1 cellular context compared by ENCODE assay signal in genomic region chr17:17719199-17719940, GRCh38.
TF ChIP-seq lines count a peak whose summit lies in the region.

No MANE protein-coding gene starts in this region.

TF ChIP-seq in HepG2, 621 proteins besides CTCF, POLR2A, EP300 and RAD21:
- no peak for TF ChIP-seq ZNF552 (CRISPR knock-in tag; IDR thresholded peaks at IDR 0.05; ENCODE audit: borderline replicate concordance)
- no peak for TF ChIP-seq ZNF589 (CRISPR knock-in tag; conservative IDR thresholded peaks at IDR 0.05)
- TF ChIP-seq ERF (CRISPR knock-in tag; IDR thresholded peaks at IDR 0.05): no peak
- no peak for TF ChIP-seq CEBPB (IDR thresholded peaks at IDR 0.05; ENCODE audit: borderline replicate concordance, low read depth, low read length)
- TF ChIP-seq KLF13 (CRISPR knock-in tag; IDR thresholded peaks at IDR 0.05): no peak
- no peak for TF ChIP-seq ZNF720 (CRISPR knock-in tag; IDR thresholded peaks at IDR 0.05)
- no peak for TF ChIP-seq SNAPC4 (CRISPR knock-in tag; IDR thresholded peaks at IDR 0.05)
- TF ChIP-seq ZNF260 (CRISPR knock-in tag; IDR thresholded peaks at IDR 0.05; ENCODE audit: borderline replicate concordance, low read depth): no peak
- no peak for TF ChIP-seq ZBTB7B (CRISPR knock-in tag; IDR thresholded peaks at IDR 0.05)
- no peak for TF ChIP-seq ATAD3A (CRISPR knock-in tag; IDR thresholded peaks at IDR 0.05)
- no peak for TF ChIP-seq RORA (CRISPR knock-in tag; IDR thresholded peaks at IDR 0.05)
- no peak for TF ChIP-seq ZNF761 (CRISPR knock-in tag; conservative IDR thresholded peaks at IDR 0.05)
- TF ChIP-seq AKNA (CRISPR knock-in tag; IDR thresholded peaks at IDR 0.05; ENCODE audit: borderline replicate concordance): no peak
- TF ChIP-seq CCAR2 (optimal IDR thresholded peaks at IDR 0.05; ENCODE audit: low read depth, low read length): no peak
- no peak for TF ChIP-seq HNF1A (IDR thresholded peaks at IDR 0.05; ENCODE audit: low read depth)
- TF ChIP-seq HNF1A (CRISPR knock-in tag; IDR thresholded peaks at IDR 0.05; ENCODE audit: borderline replicate concordance): no peak
- TF ChIP-seq HOXA9 (CRISPR knock-in tag; IDR thresholded peaks at IDR 0.05; ENCODE audit: borderline replicate concordance): no peak
- no peak for TF ChIP-seq ZFP36 (IDR thresholded peaks at IDR 0.05; ENCODE audit: borderline replicate concordance, low read depth, low read length, partially characterized antibody)
- no peak for TF ChIP-seq ZNF34 (CRISPR knock-in tag; IDR thresholded peaks at IDR 0.05; ENCODE audit: borderline replicate concordance)
